Comparison of ENCODE assay signal across 2 cellular contexts in the genomic region with DNA sequence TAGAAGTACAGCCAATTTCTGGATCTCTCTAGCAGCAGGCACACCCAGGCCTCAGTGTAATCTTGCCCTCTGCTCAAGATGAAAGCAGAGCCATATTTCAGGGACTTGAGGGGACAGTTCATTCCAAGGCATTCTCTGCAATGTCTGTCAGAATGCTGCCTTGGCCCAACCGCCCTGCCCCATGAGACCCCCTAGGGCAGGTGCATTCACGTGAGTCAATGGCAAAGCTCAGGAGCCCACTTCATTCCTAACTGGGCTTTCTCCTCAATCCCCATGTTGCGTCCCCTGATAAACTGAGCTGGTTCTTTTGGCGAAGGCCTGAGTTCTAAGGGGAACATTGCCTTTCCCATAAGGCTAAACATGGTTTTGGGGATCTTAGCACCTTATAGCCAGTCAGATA.
TF ChIP-seq lines count a peak whose summit lies in the region.

No MANE protein-coding gene starts in this region.

TF ChIP-seq in GM23338, 12 proteins besides CTCF, POLR2A, EP300 and RAD21 (continued from another document):
- TF ChIP-seq, protein P1, sequence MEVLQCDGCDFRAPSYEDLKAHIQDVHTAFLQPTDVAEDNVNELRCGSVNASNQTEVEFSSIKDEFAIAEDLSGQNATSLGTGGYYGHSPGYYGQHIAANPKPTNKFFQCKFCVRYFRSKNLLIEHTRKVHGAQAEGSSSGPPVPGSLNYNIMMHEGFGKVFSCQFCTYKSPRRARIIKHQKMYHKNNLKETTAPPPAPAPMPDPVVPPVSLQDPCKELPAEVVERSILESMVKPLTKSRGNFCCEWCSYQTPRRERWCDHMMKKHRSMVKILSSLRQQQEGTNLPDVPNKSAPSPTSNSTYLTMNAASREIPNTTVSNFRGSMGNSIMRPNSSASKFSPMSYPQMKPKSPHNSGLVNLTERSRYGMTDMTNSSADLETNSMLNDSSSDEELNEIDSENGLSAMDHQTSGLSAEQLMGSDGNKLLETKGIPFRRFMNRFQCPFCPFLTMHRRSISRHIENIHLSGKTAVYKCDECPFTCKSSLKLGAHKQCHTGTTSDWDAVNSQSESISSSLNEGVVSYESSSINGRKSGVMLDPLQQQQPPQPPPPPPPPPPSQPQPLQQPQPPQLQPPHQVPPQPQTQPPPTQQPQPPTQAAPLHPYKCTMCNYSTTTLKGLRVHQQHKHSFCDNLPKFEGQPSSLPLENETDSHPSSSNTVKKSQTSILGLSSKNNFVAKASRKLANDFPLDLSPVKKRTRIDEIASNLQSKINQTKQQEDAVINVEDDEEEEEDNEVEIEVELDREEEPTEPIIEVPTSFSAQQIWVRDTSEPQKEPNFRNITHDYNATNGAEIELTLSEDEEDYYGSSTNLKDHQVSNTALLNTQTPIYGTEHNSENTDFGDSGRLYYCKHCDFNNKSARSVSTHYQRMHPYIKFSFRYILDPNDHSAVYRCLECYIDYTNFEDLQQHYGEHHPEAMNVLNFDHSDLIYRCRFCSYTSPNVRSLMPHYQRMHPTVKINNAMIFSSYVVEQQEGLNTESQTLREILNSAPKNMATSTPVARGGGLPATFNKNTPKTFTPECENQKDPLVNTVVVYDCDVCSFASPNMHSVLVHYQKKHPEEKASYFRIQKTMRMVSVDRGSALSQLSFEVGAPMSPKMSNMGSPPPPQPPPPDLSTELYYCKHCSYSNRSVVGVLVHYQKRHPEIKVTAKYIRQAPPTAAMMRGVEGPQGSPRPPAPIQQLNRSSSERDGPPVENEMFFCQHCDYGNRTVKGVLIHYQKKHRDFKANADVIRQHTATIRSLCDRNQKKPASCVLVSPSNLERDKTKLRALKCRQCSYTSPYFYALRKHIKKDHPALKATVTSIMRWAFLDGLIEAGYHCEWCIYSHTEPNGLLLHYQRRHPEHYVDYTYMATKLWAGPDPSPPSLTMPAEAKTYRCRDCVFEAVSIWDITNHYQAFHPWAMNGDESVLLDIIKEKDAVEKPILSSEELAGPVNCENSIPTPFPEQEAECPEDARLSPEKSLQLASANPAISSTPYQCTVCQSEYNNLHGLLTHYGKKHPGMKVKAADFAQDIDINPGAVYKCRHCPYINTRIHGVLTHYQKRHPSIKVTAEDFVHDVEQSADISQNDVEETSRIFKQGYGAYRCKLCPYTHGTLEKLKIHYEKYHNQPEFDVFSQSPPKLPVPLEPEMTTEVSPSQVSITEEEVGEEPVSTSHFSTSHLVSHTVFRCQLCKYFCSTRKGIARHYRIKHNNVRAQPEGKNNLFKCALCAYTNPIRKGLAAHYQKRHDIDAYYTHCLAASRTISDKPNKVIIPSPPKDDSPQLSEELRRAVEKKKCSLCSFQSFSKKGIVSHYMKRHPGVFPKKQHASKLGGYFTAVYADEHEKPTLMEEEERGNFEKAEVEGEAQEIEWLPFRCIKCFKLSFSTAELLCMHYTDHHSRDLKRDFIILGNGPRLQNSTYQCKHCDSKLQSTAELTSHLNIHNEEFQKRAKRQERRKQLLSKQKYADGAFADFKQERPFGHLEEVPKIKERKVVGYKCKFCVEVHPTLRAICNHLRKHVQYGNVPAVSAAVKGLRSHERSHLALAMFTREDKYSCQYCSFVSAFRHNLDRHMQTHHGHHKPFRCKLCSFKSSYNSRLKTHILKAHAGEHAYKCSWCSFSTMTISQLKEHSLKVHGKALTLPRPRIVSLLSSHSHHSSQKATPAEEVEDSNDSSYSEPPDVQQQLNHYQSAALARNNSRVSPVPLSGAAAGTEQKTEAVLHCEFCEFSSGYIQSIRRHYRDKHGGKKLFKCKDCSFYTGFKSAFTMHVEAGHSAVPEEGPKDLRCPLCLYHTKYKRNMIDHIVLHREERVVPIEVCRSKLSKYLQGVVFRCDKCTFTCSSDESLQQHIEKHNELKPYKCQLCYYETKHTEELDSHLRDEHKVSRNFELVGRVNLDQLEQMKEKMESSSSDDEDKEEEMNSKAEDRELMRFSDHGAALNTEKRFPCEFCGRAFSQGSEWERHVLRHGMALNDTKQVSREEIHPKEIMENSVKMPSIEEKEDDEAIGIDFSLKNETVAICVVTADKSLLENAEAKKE (CRISPR knock-in tag; IDR thresholded peaks at IDR 0.05): no peak
- TF ChIP-seq NANOG (IDR thresholded peaks at IDR 0.05; ENCODE audit: borderline replicate concordance) (no peak), EZH2 (IDR thresholded peaks at IDR 0.05; ENCODE audit: low read depth, unreplicated experiment) (no peak), STAT1 (IDR thresholded peaks at IDR 0.05; ENCODE audit: unreplicated experiment) (no peak), POLR2AphosphoS5 (IDR thresholded peaks at IDR 0.05; ENCODE audit: low read depth) (no peak), ZNF114 (CRISPR knock-in tag; IDR thresholded peaks at IDR 0.05) (no peak), EZH2phosphoT487 (IDR thresholded peaks at IDR 0.05; ENCODE audit: unreplicated experiment) (no peak), JUNB (IDR thresholded peaks at IDR 0.05; ENCODE audit: unreplicated experiment) (no peak)
- TF ChIP-seq, protein P2, sequence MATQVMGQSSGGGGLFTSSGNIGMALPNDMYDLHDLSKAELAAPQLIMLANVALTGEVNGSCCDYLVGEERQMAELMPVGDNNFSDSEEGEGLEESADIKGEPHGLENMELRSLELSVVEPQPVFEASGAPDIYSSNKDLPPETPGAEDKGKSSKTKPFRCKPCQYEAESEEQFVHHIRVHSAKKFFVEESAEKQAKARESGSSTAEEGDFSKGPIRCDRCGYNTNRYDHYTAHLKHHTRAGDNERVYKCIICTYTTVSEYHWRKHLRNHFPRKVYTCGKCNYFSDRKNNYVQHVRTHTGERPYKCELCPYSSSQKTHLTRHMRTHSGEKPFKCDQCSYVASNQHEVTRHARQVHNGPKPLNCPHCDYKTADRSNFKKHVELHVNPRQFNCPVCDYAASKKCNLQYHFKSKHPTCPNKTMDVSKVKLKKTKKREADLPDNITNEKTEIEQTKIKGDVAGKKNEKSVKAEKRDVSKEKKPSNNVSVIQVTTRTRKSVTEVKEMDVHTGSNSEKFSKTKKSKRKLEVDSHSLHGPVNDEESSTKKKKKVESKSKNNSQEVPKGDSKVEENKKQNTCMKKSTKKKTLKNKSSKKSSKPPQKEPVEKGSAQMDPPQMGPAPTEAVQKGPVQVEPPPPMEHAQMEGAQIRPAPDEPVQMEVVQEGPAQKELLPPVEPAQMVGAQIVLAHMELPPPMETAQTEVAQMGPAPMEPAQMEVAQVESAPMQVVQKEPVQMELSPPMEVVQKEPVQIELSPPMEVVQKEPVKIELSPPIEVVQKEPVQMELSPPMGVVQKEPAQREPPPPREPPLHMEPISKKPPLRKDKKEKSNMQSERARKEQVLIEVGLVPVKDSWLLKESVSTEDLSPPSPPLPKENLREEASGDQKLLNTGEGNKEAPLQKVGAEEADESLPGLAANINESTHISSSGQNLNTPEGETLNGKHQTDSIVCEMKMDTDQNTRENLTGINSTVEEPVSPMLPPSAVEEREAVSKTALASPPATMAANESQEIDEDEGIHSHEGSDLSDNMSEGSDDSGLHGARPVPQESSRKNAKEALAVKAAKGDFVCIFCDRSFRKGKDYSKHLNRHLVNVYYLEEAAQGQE (IDR thresholded peaks at IDR 0.05; ENCODE audit: unreplicated experiment): no peak
TF ChIP-seq in GM23338: peak in this region for 0.

TF ChIP-seq in WTC11, 78 proteins besides CTCF, POLR2A, EP300 and RAD21 (continued from another document):
- TF ChIP-seq, protein P3, sequence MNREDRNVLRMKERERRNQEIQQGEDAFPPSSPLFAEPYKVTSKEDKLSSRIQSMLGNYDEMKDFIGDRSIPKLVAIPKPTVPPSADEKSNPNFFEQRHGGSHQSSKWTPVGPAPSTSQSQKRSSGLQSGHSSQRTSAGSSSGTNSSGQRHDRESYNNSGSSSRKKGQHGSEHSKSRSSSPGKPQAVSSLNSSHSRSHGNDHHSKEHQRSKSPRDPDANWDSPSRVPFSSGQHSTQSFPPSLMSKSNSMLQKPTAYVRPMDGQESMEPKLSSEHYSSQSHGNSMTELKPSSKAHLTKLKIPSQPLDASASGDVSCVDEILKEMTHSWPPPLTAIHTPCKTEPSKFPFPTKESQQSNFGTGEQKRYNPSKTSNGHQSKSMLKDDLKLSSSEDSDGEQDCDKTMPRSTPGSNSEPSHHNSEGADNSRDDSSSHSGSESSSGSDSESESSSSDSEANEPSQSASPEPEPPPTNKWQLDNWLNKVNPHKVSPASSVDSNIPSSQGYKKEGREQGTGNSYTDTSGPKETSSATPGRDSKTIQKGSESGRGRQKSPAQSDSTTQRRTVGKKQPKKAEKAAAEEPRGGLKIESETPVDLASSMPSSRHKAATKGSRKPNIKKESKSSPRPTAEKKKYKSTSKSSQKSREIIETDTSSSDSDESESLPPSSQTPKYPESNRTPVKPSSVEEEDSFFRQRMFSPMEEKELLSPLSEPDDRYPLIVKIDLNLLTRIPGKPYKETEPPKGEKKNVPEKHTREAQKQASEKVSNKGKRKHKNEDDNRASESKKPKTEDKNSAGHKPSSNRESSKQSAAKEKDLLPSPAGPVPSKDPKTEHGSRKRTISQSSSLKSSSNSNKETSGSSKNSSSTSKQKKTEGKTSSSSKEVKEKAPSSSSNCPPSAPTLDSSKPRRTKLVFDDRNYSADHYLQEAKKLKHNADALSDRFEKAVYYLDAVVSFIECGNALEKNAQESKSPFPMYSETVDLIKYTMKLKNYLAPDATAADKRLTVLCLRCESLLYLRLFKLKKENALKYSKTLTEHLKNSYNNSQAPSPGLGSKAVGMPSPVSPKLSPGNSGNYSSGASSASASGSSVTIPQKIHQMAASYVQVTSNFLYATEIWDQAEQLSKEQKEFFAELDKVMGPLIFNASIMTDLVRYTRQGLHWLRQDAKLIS (CRISPR knock-in tag; IDR thresholded peaks at IDR 0.05; ENCODE audit: borderline replicate concordance): no peak
- no peak for TF ChIP-seq PRRX2 (CRISPR knock-in tag; IDR thresholded peaks at IDR 0.05)
